ENCODE assay signal across 7 cellular contexts in genomic region chr13:21219716-21220115, GRCh38. TPM values are rescaled to one million over a fixed set of nuclear protein-coding genes. Genes with fewer than 3 reads are reported as not detected.
DNase-seq lines count a peak whose midpoint lies in the region; ATAC-seq and TF ChIP-seq lines count a peak whose summit lies in the region.
"Not testable (repeated sequence)": the region's sequence is repeated elsewhere in the genome, so short reads cannot be mapped to it uniquely, and the experiment has no call there.

No MANE protein-coding gene starts in this region.

- not testable (repeated sequence) for H3K4me3 Mint-ChIP-seq in T-helper 17 cell
- H3K4me3 Mint-ChIP-seq in effector memory CD8-positive, alpha-beta T cell = peak overlapping the region; percentile 14 to 46
- peak overlapping the region; percentile 85 for H3K4me3 Mint-ChIP-seq in natural killer cell

- H3F3A ChIP-seq in Loucy (ENCODE audit: low read depth) = peaks cover 22% of the 10 kb centered on the region

- peak overlapping the region; percentile 53 for H3K9ac ChIP-seq in DND-41 (ENCODE audit: low read depth, low read length)
- peak overlapping the region; percentile 88 for H3K9ac ChIP-seq in Loucy (ENCODE audit: low read depth, low read length, poor library complexity, severe bottlenecking)

- H2AFZ ChIP-seq in DND-41 (ENCODE audit: low read depth, low read length); Loucy (ENCODE audit: low read length): not testable (repeated sequence)

- peaks cover 60% of the 10 kb centered on the region for H3K4me1 ChIP-seq in DND-41 (ENCODE audit: insufficient read depth, low read length)
- peaks cover 40% of the 10 kb centered on the region for H3K4me1 ChIP-seq in Loucy (ENCODE audit: insufficient read depth, low read length, poor library complexity, severe bottlenecking)

- not testable (repeated sequence) for H3K27me3 Mint-ChIP-seq in T-helper 17 cell
- peaks cover 23 to 39% of the 10 kb centered on the region in 2 donors for H3K27me3 Mint-ChIP-seq in effector memory CD8-positive, alpha-beta T cell
- H3K27me3 Mint-ChIP-seq in natural killer cell (ENCODE audit: low read depth in 2 of 2) = peaks cover 37 to 60% of the 10 kb centered on the region in 2 donors

- peak overlapping the region in 1 of 2 experiments; percentile 42; a peak in 2 of 4 replicates for H3K4me3 ChIP-seq in DND-41 (ENCODE audit: low read depth in 1 of 2, low read length in 2 of 2)
- H3K4me3 ChIP-seq in HL-60 (replicated peaks; ENCODE audit: insufficient read depth, low read length) = not testable (repeated sequence)
- peak overlapping the region; percentile 60 for H3K4me3 ChIP-seq in Loucy (ENCODE audit: low read length, poor library complexity, severe bottlenecking)

- H3K79me2 ChIP-seq in DND-41 (ENCODE audit: insufficient read depth, low read length); Loucy (ENCODE audit: insufficient read depth, low read length): not testable (repeated sequence)

- H3K27ac ChIP-seq in DND-41 (ENCODE audit: low read length) = peak overlapping the region; percentile 86
- peak overlapping the region; percentile 92 for H3K27ac ChIP-seq in HL-60 (replicated peaks)

- not testable (repeated sequence) for H3K9me2 ChIP-seq in Loucy (replicated peaks; ENCODE audit: low read depth, low read length)

- peak; percentile 43 for DNase-seq in DND-41
- not testable (repeated sequence) for DNase-seq in HL-60 (ENCODE audit: low read depth in 1 of 2, low spot score in 1 of 2); T-helper 17 cell; activated naive CD4-positive, alpha-beta T cell treated with anti-CD3 and anti-CD28 coated beads, Interleukin-2, amount 50 U/mL, for 72 hours (ENCODE audit: low spot score in 2 of 2); effector memory CD8-positive, alpha-beta T cell; natural killer cell

- peak overlapping the region; percentile 57 for H3K4me2 ChIP-seq in DND-41 (ENCODE audit: insufficient read depth, low read length)
- peak overlapping the region; percentile 62 for H3K4me2 ChIP-seq in Loucy (ENCODE audit: low read depth, low read length, poor library complexity, severe bottlenecking)

- H3K9me3 ChIP-seq in DND-41 (ENCODE audit: insufficient read depth, low read length, severe bottlenecking); T-helper 17 cell (ENCODE audit: control insufficient read depth, low read length, poor library complexity, severe bottlenecking): not testable (repeated sequence)
- H3K9me3 ChIP-seq in Loucy (ENCODE audit: insufficient read depth, low read depth, low read length) = peaks cover 11% of the 10 kb centered on the region; the same call in 1 of the 2 replicates

- intact Hi-C loops in natural killer cell (cut with micrococcal nuclease) = not testable (repeated sequence)

- not testable (repeated sequence) for H3K36me3 ChIP-seq in DND-41 (ENCODE audit: insufficient read depth, low read length); Loucy (ENCODE audit: insufficient read depth, low read length)

- not testable (repeated sequence) for H4K20me1 ChIP-seq in DND-41 (ENCODE audit: insufficient read depth, low read length); Loucy (ENCODE audit: insufficient read depth, low read length, poor library complexity, severe bottlenecking)

- H3K4me1 Mint-ChIP-seq in T-helper 17 cell (peaks cover 13% of the 10 kb centered on the region), natural killer cell (peaks cover 18 to 19% of the 10 kb centered on the region in 2 donors)
- H3K4me1 Mint-ChIP-seq in effector memory CD8-positive, alpha-beta T cell (ENCODE audit: low read depth in 2 of 2) = peaks cover 8 to 12% of the 10 kb centered on the region in 2 donors

- not testable (repeated sequence) for H3K27me3 ChIP-seq in DND-41 (ENCODE audit: insufficient read depth, low read length, poor library complexity); HL-60 (ENCODE audit: insufficient read depth, poor library complexity, severe bottlenecking); Loucy (ENCODE audit: insufficient read depth, low read length, poor library complexity, severe bottlenecking)

- H3K9me3 Mint-ChIP-seq in activated naive CD4-positive, alpha-beta T cell treated with anti-CD3 and anti-CD28 coated beads, Interleukin-2, amount 50 U/mL, for 72 hours = peaks cover 8 to 13% of the 10 kb centered on the region in 2 donors
- not testable (repeated sequence) for H3K9me3 Mint-ChIP-seq in effector memory CD8-positive, alpha-beta T cell; natural killer cell

- not testable (repeated sequence) for H3K36me3 Mint-ChIP-seq in T-helper 17 cell (ENCODE audit: low read depth); activated naive CD4-positive, alpha-beta T cell treated with anti-CD3 and anti-CD28 coated beads, Interleukin-2, amount 50 U/mL, for 72 hours; effector memory CD8-positive, alpha-beta T cell (ENCODE audit: insufficient read depth)
- peaks cover 11% of the 10 kb centered on the region for H3K36me3 Mint-ChIP-seq in natural killer cell

- H3K27ac Mint-ChIP-seq in T-helper 17 cell (peak overlapping the region; percentile 32), natural killer cell (peak overlapping the region in 1 of 2 donors; percentile 19)
- H3K27ac Mint-ChIP-seq in activated naive CD4-positive, alpha-beta T cell treated with anti-CD3 and anti-CD28 coated beads, Interleukin-2, amount 50 U/mL, for 72 hours = peak overlapping the region; percentile 11 to 15
- peak overlapping the region in 1 of 2 donors; percentile 79 for H3K27ac Mint-ChIP-seq in effector memory CD8-positive, alpha-beta T cell

- ATAC-seq in DND-41 (ENCODE audit: insufficient read depth, low read depth); T-helper 17 cell; activated naive CD4-positive, alpha-beta T cell treated with anti-CD3 and anti-CD28 coated beads, Interleukin-2, amount 50 U/mL, for 72 hours; effector memory CD8-positive, alpha-beta T cell (replicated peaks); natural killer cell: not testable (repeated sequence)

- not testable (repeated sequence) for TF ChIP-seq CTCF in DND-41 (IDR thresholded peaks at IDR 0.05; ENCODE audit: borderline replicate concordance, extremely low read depth, low read length, poor library complexity, severe bottlenecking); HL-60 (IDR thresholded peaks at IDR 0.05; ENCODE audit: insufficient read depth, low read length); Loucy (conservative IDR thresholded peaks at IDR 0.05; ENCODE audit: low read length); natural killer cell (IDR thresholded peaks at IDR 0.05)

RNA-seq across cellular contexts. Expression of gene MRPL57, which starts 43.3 kb away (rescaled TPM):
- total RNA-seq in T-helper 17 cell (1 to 10 TPM; 7.8 to 9.3 TPM), natural killer cell (1 to 10 TPM; 7.8 to 9.9 (median 8.3) TPM)
- 10 to 100 TPM; 12.4 to 23.9 TPM for total RNA-seq in activated naive CD4-positive, alpha-beta T cell treated with anti-CD3 and anti-CD28 coated beads, Interleukin-2, amount 50 U/mL, for 72 hours

RNA-seq across cellular contexts. Expression of gene SKA3, which starts 43.4 kb away (rescaled TPM):
- total RNA-seq in T-helper 17 cell = 1 to 10 TPM; 1.9 to 2.7 TPM
- 10 to 100 TPM; 29.2 to 37.4 TPM for total RNA-seq in activated naive CD4-positive, alpha-beta T cell treated with anti-CD3 and anti-CD28 coated beads, Interleukin-2, amount 50 U/mL, for 72 hours
- 1 to 10 TPM; 1.3 to 3.2 (median 1.4) TPM for total RNA-seq in natural killer cell

Comparison
In these comparisons a context has a peak if more than half of its experiments do, and no peak if none do; other contexts are left out.
1. RNA of gene SKA3, which starts 43.4 kb away (total RNA-seq): 29.2 to 37.4 TPM in activated naive CD4-positive, alpha-beta T cell treated with anti-CD3 and anti-CD28 coated beads, Interleukin-2, amount 50 U/mL, for 72 hours; 1.9 to 2.7 TPM in T-helper 17 cell and 1.3 to 3.2 TPM in natural killer cell; every median in the first group is over 4 times any median in the second.